1 cellular context compared by ENCODE assay signal in the genomic region with DNA sequence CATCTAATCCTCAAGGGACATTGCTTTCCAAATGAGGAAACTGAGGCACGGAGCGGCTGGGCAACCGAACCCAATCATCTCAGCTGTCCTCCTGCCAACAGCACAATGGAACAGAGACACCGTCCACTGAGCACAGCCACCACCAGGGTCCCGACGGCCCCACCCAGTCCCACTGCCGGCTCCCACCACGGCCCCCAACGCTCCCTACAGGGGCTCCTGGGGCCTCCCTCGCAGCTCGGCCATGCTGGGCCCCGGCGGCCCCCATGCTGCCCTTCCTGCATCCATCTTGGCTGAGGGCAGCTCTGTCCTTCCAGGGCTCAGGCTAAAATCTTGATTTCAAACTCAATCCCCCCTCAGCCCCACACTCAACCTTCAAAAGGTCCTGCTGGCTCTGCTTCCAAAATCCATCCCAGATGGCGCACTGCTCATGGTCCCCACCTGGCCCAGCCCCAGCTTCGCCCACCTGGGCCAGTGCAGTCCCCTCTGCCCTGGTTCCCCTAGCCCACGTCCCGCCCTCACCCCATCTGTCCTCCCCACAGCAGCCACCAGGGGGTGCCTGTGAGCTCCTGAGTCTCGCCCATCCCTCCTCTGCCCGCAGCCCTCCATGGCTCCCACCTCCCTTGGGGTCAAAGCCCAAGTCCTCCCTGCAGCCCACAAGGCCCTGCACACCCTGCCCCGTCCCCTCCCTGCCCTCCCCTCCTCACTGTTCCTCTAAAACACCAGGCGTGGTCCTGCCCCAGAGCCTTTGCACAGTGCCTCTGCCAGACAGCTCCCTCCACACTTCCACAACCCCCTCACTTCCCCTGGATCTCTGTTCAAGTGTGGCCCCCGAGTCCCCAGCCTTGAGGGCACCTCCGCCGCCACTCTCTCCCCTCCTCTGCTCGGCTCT.
A peak's percentile ranks its signal among the peaks of the same experiment; 100 is the strongest.
TF ChIP-seq lines count a peak whose summit lies in the region.

No MANE protein-coding gene starts in this region.

TF ChIP-seq in K562, 482 proteins besides CTCF, POLR2A, EP300 and RAD21 (continued from another document):
- peak; percentile 30; the same call in 1 of the 2 replicates for TF ChIP-seq ZBTB7A (IDR thresholded peaks at IDR 0.05; ENCODE audit: borderline replicate concordance, control insufficient read depth, low read depth, low read length)
- no peak for TF ChIP-seq KLF6 (CRISPR knock-in tag; IDR thresholded peaks at IDR 0.05; ENCODE audit: borderline replicate concordance)
- TF ChIP-seq BDP1 (IDR thresholded peaks at IDR 0.05; ENCODE audit: insufficient read depth, insufficient read length), result no peak
- TF ChIP-seq CBX3 (IDR thresholded peaks at IDR 0.05; ENCODE audit: borderline replicate concordance in 1 of 2, low read length in 2 of 2), result 0 out of 3 replicates have a peak, but pooled peaks of 1 of the 2 experiments have one; percentile 25
- TF ChIP-seq SMARCA5 (IDR thresholded peaks at IDR 0.05), result 0 out of 2 replicates have a peak, but pooled peaks have one; percentile 34
- no peak for TF ChIP-seq TRIM24 (IDR thresholded peaks at IDR 0.05)
- peak; percentile 24; the same call in 1 of the 2 replicates for TF ChIP-seq RBFOX2 (IDR thresholded peaks at IDR 0.05; ENCODE audit: low read depth, low read length)
- no peak for TF ChIP-seq ZNF24 (IDR thresholded peaks at IDR 0.05)
- peak in 1 of 2 experiments; percentile 47; a peak in 2 of 4 replicates for TF ChIP-seq RCOR1 (IDR thresholded peaks at IDR 0.05; ENCODE audit: borderline replicate concordance in 1 of 2, low read depth in 2 of 2, low read length in 2 of 2)
- TF ChIP-seq, protein P1, sequence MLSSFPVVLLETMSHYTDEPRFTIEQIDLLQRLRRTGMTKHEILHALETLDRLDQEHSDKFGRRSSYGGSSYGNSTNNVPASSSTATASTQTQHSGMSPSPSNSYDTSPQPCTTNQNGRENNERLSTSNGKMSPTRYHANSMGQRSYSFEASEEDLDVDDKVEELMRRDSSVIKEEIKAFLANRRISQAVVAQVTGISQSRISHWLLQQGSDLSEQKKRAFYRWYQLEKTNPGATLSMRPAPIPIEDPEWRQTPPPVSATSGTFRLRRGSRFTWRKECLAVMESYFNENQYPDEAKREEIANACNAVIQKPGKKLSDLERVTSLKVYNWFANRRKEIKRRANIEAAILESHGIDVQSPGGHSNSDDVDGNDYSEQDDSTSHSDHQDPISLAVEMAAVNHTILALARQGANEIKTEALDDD (IDR thresholded peaks at IDR 0.05), result no peak
- TF ChIP-seq SMC3 (conservative IDR thresholded peaks at IDR 0.05; ENCODE audit: insufficient read depth, low read depth, low read length), result peak; percentile 38; the same call in 1 of the 2 replicates
- TF ChIP-seq PCBP1 (IDR thresholded peaks at IDR 0.05; ENCODE audit: low read depth, low read length, poor library complexity, severe bottlenecking), result peak; percentile 36
- no peak for TF ChIP-seq BRCA1 (IDR thresholded peaks at IDR 0.05)
- no peak for TF ChIP-seq BRCA1 (CRISPR knock-in tag; IDR thresholded peaks at IDR 0.05)
- TF ChIP-seq ZFP36 (IDR thresholded peaks at IDR 0.05; ENCODE audit: low read depth, low read length, partially characterized antibody), result peak; percentile 81
- TF ChIP-seq, protein P2, sequence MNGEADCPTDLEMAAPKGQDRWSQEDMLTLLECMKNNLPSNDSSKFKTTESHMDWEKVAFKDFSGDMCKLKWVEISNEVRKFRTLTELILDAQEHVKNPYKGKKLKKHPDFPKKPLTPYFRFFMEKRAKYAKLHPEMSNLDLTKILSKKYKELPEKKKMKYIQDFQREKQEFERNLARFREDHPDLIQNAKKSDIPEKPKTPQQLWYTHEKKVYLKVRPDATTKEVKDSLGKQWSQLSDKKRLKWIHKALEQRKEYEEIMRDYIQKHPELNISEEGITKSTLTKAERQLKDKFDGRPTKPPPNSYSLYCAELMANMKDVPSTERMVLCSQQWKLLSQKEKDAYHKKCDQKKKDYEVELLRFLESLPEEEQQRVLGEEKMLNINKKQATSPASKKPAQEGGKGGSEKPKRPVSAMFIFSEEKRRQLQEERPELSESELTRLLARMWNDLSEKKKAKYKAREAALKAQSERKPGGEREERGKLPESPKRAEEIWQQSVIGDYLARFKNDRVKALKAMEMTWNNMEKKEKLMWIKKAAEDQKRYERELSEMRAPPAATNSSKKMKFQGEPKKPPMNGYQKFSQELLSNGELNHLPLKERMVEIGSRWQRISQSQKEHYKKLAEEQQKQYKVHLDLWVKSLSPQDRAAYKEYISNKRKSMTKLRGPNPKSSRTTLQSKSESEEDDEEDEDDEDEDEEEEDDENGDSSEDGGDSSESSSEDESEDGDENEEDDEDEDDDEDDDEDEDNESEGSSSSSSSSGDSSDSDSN (IDR thresholded peaks at IDR 0.05; ENCODE audit: borderline replicate concordance in 1 of 2, low read depth in 2 of 2, low read length in 2 of 2), result no peak
- TF ChIP-seq, protein P3, sequence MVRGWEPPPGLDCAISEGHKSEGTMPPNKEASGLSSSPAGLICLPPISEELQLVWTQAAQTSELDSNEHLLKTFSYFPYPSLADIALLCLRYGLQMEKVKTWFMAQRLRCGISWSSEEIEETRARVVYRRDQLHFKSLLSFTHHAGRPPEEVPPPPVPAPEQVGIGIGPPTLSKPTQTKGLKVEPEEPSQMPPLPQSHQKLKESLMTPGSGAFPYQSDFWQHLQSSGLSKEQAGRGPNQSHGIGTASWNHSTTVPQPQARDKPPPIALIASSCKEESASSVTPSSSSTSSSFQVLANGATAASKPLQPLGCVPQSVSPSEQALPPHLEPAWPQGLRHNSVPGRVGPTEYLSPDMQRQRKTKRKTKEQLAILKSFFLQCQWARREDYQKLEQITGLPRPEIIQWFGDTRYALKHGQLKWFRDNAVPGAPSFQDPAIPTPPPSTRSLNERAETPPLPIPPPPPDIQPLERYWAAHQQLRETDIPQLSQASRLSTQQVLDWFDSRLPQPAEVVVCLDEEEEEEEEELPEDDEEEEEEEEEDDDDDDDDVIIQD (CRISPR knock-in tag; IDR thresholded peaks at IDR 0.05), result no peak
- TF ChIP-seq, protein P4, sequence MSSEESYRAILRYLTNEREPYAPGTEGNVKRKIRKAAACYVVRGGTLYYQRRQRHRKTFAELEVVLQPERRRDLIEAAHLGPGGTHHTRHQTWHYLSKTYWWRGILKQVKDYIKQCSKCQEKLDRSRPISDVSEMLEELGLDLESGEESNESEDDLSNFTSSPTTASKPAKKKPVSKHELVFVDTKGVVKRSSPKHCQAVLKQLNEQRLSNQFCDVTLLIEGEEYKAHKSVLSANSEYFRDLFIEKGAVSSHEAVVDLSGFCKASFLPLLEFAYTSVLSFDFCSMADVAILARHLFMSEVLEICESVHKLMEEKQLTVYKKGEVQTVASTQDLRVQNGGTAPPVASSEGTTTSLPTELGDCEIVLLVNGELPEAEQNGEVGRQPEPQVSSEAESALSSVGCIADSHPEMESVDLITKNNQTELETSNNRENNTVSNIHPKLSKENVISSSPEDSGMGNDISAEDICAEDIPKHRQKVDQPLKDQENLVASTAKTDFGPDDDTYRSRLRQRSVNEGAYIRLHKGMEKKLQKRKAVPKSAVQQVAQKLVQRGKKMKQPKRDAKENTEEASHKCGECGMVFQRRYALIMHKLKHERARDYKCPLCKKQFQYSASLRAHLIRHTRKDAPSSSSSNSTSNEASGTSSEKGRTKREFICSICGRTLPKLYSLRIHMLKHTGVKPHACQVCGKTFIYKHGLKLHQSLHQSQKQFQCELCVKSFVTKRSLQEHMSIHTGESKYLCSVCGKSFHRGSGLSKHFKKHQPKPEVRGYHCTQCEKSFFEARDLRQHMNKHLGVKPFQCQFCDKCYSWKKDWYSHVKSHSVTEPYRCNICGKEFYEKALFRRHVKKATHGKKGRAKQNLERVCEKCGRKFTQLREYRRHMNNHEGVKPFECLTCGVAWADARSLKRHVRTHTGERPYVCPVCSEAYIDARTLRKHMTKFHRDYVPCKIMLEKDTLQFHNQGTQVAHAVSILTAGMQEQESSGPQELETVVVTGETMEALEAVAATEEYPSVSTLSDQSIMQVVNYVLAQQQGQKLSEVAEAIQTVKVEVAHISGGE (CRISPR knock-in tag; IDR thresholded peaks at IDR 0.05), result no peak
- no peak for TF ChIP-seq PHTF2 (CRISPR knock-in tag; IDR thresholded peaks at IDR 0.05)
- TF ChIP-seq PCBP2 (IDR thresholded peaks at IDR 0.05; ENCODE audit: low read depth, low read length, poor library complexity, severe bottlenecking), result no peak
- no peak for TF ChIP-seq BMI1 (IDR thresholded peaks at IDR 0.05; ENCODE audit: low read length)
- TF ChIP-seq PHF21A (IDR thresholded peaks at IDR 0.05; ENCODE audit: borderline replicate concordance, low read depth), result no peak
- TF ChIP-seq BCOR (IDR thresholded peaks at IDR 0.05), result peak; percentile 89
- TF ChIP-seq CREB1 (IDR thresholded peaks at IDR 0.05), result no peak
- TF ChIP-seq CREB1 (CRISPR knock-in tag; IDR thresholded peaks at IDR 0.05), result no peak
- TF ChIP-seq CCNT2 (IDR thresholded peaks at IDR 0.05; ENCODE audit: borderline replicate concordance, extremely low read depth, insufficient read length, low read depth, low read length), result no peak
- TF ChIP-seq, protein P5, sequence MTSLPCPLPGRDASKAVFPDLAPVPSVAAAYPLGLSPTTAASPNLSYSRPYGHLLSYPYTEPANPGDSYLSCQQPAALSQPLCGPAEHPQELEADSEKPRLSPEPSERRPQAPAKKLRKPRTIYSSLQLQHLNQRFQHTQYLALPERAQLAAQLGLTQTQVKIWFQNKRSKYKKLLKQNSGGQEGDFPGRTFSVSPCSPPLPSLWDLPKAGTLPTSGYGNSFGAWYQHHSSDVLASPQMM (CRISPR knock-in tag; IDR thresholded peaks at IDR 0.05), result no peak
- peak; percentile 7 for TF ChIP-seq FIP1L1 (IDR thresholded peaks at IDR 0.05; ENCODE audit: low read depth, low read length, poor library complexity, severe bottlenecking)
- no peak for TF ChIP-seq TEAD4 (IDR thresholded peaks at IDR 0.05; ENCODE audit: low read length)
- TF ChIP-seq TEAD4 (CRISPR knock-in tag; IDR thresholded peaks at IDR 0.05; ENCODE audit: borderline replicate concordance), result no peak
- TF ChIP-seq KDM1A (IDR thresholded peaks at IDR 0.05), result peak; percentile 68 to 81
- TF ChIP-seq, protein P6, sequence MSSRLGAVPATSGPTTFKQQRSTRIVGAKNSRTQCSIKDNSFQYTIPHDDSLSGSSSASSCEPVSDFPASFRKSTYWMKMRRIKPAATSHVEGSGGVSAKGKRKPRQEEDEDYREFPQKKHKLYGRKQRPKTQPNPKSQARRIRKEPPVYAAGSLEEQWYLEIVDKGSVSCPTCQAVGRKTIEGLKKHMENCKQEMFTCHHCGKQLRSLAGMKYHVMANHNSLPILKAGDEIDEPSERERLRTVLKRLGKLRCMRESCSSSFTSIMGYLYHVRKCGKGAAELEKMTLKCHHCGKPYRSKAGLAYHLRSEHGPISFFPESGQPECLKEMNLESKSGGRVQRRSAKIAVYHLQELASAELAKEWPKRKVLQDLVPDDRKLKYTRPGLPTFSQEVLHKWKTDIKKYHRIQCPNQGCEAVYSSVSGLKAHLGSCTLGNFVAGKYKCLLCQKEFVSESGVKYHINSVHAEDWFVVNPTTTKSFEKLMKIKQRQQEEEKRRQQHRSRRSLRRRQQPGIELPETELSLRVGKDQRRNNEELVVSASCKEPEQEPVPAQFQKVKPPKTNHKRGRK (tag; IDR thresholded peaks at IDR 0.05), result no peak
- TF ChIP-seq, protein P7, sequence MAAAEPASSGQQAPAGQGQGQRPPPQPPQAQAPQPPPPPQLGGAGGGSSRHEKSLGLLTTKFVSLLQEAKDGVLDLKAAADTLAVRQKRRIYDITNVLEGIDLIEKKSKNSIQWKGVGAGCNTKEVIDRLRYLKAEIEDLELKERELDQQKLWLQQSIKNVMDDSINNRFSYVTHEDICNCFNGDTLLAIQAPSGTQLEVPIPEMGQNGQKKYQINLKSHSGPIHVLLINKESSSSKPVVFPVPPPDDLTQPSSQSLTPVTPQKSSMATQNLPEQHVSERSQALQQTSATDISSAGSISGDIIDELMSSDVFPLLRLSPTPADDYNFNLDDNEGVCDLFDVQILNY (CRISPR knock-in tag; IDR thresholded peaks at IDR 0.05), result no peak
- peak; percentile 45; the same call in 1 of the 2 replicates for TF ChIP-seq CC2D1A (IDR thresholded peaks at IDR 0.05)
- no peak for TF ChIP-seq ZKSCAN1 (IDR thresholded peaks at IDR 0.05; ENCODE audit: low read depth, low read length)
- no peak for TF ChIP-seq CSDE1 (IDR thresholded peaks at IDR 0.05)
